Comparison of ENCODE assay signal across 10 cellular contexts in genomic region chr6:93424303-93425064, GRCh38. TPM values are rescaled to one million over a fixed set of nuclear protein-coding genes. Genes with fewer than 3 reads are reported as not detected.
DNase-seq lines count a peak whose midpoint lies in the region; ATAC-seq, FAIRE-seq and TF ChIP-seq lines count a peak whose summit lies in the region.
"Had no signal": no experiment of that assay in that cellular context is flagged by ENCODE, and none has a peak within 500 bp of the region (broad histone marks: within the 10 kb centered on the region; RNA-seq: fewer than 3 reads in every experiment).

No MANE protein-coding gene starts in this region.

- no peaks in the 10 kb centered on the region for H3K9me3 ChIP-seq in BE2C
- no peaks in the 10 kb centered on the region for H3K9me3 ChIP-seq in HUES48 (ENCODE audit: control insufficient read depth, insufficient read depth, low read length)
- no peaks in the 10 kb centered on the region for H3K9me3 ChIP-seq in right lobe of liver

- CTCF ChIA-PET in activated CD8-positive, alpha-beta T cell treated with anti-CD3 and anti-CD28 coated beads for 36 hours (lab: Charles Lee) = no interaction called here

- peak overlapping the region; percentile 5 for H3K27ac ChIP-seq in HUES48 (ENCODE audit: low read depth, low read length)
- no peak overlapping the region for H3K27ac ChIP-seq in right lobe of liver

- H3K4me3 ChIP-seq in BE2C (ENCODE audit: low read depth, low read length) (no peak overlapping the region), HUES48 (ENCODE audit: low read depth, low read length) (no peak overlapping the region), astrocyte of the cerebellum (ENCODE audit: low read depth, low read length) (no peak overlapping the region), right lobe of liver (no peak overlapping the region)

- no peaks in the 10 kb centered on the region for H3K36me3 ChIP-seq in BE2C
- no peaks in the 10 kb centered on the region for H3K36me3 ChIP-seq in HUES48 (ENCODE audit: control insufficient read depth, insufficient read depth, low read length)
- H3K36me3 ChIP-seq in right lobe of liver = no peaks in the 10 kb centered on the region

- peaks cover 26% of the 10 kb centered on the region for H3K27me3 ChIP-seq in BE2C
- peaks cover 15% of the 10 kb centered on the region for H3K27me3 ChIP-seq in HUES48 (ENCODE audit: control insufficient read depth, insufficient read depth, low read length)
- H3K27me3 ChIP-seq in right lobe of liver = peaks cover 0 to 7% of the 10 kb centered on the region in 2 donors

- intact Hi-C loops in right lobe of liver (cut with DNase I) = no loop called here
- intact Hi-C loops in activated CD8-positive, alpha-beta T cell treated with anti-CD3 and anti-CD28 coated beads for 36 hours (cut with micrococcal nuclease) = no loop called here

- in situ Hi-C loops in astrocyte of the cerebellum (cut with HindIII; ENCODE audit: low sequenced_read_pairs) = no loop called here

- DNase-seq in BE2C (peak; percentile 7), astrocyte of the cerebellum (ENCODE audit: low read depth) (no peak), right lobe of liver (no peak), NCI-H1092 treated with DMSO at 0.1 percent for 48 hours (lab: John Stamatoyannopoulos, UW) (no peak), RCC 7860 (ENCODE audit: low spot score) (no peak), NCI-H1436 treated with DMSO at 0.1 percent for 48 hours (lab: John Stamatoyannopoulos, UW) (no peak)
- no peak for DNase-seq in activated CD8-positive, alpha-beta T cell treated with anti-CD3 and anti-CD28 coated beads for 36 hours
- DNase-seq: activated CD4-positive, alpha-beta T cell treated with anti-CD3 and anti-CD28 coated beads for 1 hour; NCI-H187 treated with DMSO at 0.1 percent for 48 hours had no signal

- H3K4me1 Mint-ChIP-seq in activated CD8-positive, alpha-beta T cell treated with anti-CD3 and anti-CD28 coated beads for 36 hours (ENCODE audit: low read depth) = peaks cover 5% of the 10 kb centered on the region

- H3K9ac ChIP-seq in HUES48 (ENCODE audit: low read depth, low read length) = no peak overlapping the region

- no peak overlapping the region for H3K4me3 Mint-ChIP-seq in activated CD8-positive, alpha-beta T cell treated with anti-CD3 and anti-CD28 coated beads for 36 hours

- ATAC-seq in right lobe of liver = no peak
- no peak for ATAC-seq in activated CD8-positive, alpha-beta T cell treated with anti-CD3 and anti-CD28 coated beads for 36 hours

- TF ChIP-seq CTCF in BE2C (IDR thresholded peaks at IDR 0.05; ENCODE audit: low read depth, low read length) = peak; percentile 73
- peak; percentile 60 for TF ChIP-seq CTCF in astrocyte of the cerebellum (IDR thresholded peaks at IDR 0.05; ENCODE audit: low read depth, low read length, missing control alignments)
- peak; percentile 16 to 60 (median 48) for TF ChIP-seq CTCF in right lobe of liver (IDR thresholded peaks at IDR 0.05)
- TF ChIP-seq CTCF in activated CD8-positive, alpha-beta T cell treated with anti-CD3 and anti-CD28 coated beads for 36 hours (IDR thresholded peaks at IDR 0.05) = no peak

- FAIRE-seq in RCC 7860 (lab: Jason Lieb, UNC) = no peak

- no peaks in the 10 kb centered on the region for H3K36me3 Mint-ChIP-seq in activated CD8-positive, alpha-beta T cell treated with anti-CD3 and anti-CD28 coated beads for 36 hours (ENCODE audit: low read depth)

- no peak for TF ChIP-seq POLR2A in right lobe of liver (IDR thresholded peaks at IDR 0.05)

- peaks cover 18% of the 10 kb centered on the region for H3K27me3 Mint-ChIP-seq in activated CD8-positive, alpha-beta T cell treated with anti-CD3 and anti-CD28 coated beads for 36 hours

- POLR2A ChIA-PET in activated CD8-positive, alpha-beta T cell treated with anti-CD3 and anti-CD28 coated beads for 36 hours (lab: Charles Lee) = no interaction called here

- WGBS in right lobe of liver (ENCODE audit: insufficient coverage, low coverage, low lambda C conversion rate, missing lambda C conversion rate) = 10% methylated on average over 2 of the region's 2 CpGs

- no peaks in the 10 kb centered on the region for H3K9me3 Mint-ChIP-seq in activated CD8-positive, alpha-beta T cell treated with anti-CD3 and anti-CD28 coated beads for 36 hours

- H3K27ac Mint-ChIP-seq in activated CD8-positive, alpha-beta T cell treated with anti-CD3 and anti-CD28 coated beads for 36 hours = no peak overlapping the region

- H3K4me1 ChIP-seq in BE2C (no peaks in the 10 kb centered on the region), HUES48 (ENCODE audit: control insufficient read depth, insufficient read depth, low read length) (peaks cover 10% of the 10 kb centered on the region; the same call in 1 of the 2 replicates), right lobe of liver (no peaks in the 10 kb centered on the region)

RNA-seq across cellular contexts. Expression of gene EPHA7, which starts 5.1 kb away (rescaled TPM):
- 0.09 TPM for polyA plus RNA-seq in BE2C (2012; ENCODE audit: insufficient read depth, insufficient read length, low read depth)
- total RNA-seq in right lobe of liver = under 1 TPM in 1 of 6 experiments, not detected in 5; 0.04 TPM
- total RNA-seq in activated CD8-positive, alpha-beta T cell treated with anti-CD3 and anti-CD28 coated beads for 36 hours = not detected
